In the genomic region with DNA sequence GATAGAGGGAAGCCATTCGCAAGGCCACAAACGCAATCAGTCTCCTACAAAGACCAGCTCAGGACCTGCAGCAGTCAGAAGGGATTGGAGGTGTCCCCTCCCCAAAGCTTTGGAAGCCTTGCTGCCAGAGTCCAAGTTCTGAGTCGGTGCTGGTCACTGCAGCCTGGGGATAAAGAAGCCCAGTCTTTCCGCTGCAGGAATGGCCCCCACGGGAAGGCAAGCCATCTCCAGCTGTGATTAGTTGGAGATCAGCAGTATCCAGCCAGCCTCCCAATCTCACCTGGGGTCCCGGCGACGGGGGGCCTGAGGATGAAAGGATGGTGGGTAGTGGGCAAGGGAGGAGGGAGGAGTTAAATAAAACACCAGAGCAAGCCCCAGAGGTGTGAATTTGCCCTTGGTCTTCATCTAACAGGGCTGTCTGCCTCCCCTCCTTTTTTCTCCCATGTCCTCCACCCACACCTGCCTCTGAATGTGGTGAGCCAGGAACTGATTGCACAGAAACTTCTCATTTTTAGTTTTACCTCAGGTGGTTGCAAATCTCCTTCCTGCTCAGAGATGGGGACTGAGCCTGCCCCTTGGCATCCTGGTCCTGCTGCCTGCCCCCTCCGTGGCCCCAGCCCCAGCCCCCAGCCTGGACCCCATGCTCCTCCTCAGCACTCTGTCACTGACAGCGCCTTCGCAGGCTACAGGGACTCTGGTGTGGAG, we compare ENCODE assay signal across 23 cellular contexts.
"Had no signal": no experiment of that assay in that cellular context is flagged by ENCODE, and none has a peak within 500 bp of the region (broad histone marks: within the 10 kb centered on the region; RNA-seq: fewer than 3 reads in every experiment).

No MANE protein-coding gene starts in this region.

- DNase-seq: IMR-90, Karpas-422, KG1, MG63, NCI-H1092, NCI-H1105 treated with DMSO at 0.1 percent for 48 hours, NCI-H1436, NCI-H187, NCI-H2029, NCI-H2081 treated with DMSO at 0.1 percent for 48 hours, NCI-H2171, NCI-H226, NCI-H446, NCI-H510A, NCI-H524 treated with DMSO at 0.1 percent for 48 hours, NCI-H69, NCI-H774, Right ventricle myocardium superior, RPMI8226, SIG-M5 had no signal

- H3K4me3 ChIP-seq: MG63, SJSA1, SK-N-MC had no signal

- H3K36me3 ChIP-seq: MG63, SJSA1 had no signal

- H3K4me1 ChIP-seq: SJSA1 had no signal

- H3K27ac ChIP-seq: SJSA1, SK-N-MC had no signal

- H3K9me3 ChIP-seq: MG63, SJSA1 had no signal

- ATAC-seq: HepG2 had no signal
